In genomic region chr13:73547239-73547638, GRCh38 we compare ENCODE assay signal across 19 cellular contexts.
DNase-seq lines count a peak whose midpoint lies in the region; ATAC-seq and TF ChIP-seq lines count a peak whose summit lies in the region.
"Had no signal": no experiment of that assay in that cellular context is flagged by ENCODE, and none has a peak within 500 bp of the region (broad histone marks: within the 10 kb centered on the region; RNA-seq: fewer than 3 reads in every experiment).

No MANE protein-coding gene starts in this region.

- CTCF ChIA-PET in activated CD8-positive, alpha-beta T cell treated with anti-CD3 and anti-CD28 coated beads for 36 hours (lab: Charles Lee): no interaction called here

- DNase-seq in NCI-H146 (lab: John Stamatoyannopoulos, UW) (peak; percentile 29), NCI-H146 treated with DMSO at 0.1 percent for 48 hours (lab: John Stamatoyannopoulos, UW; ENCODE audit: unreplicated experiment) (no peak), astrocyte of the spinal cord (ENCODE audit: low read depth, low spot score) (peak; percentile 6), epithelial cell of prostate (ENCODE audit: low read depth, low spot score) (no peak), renal cortical epithelial cell (ENCODE audit: low read depth) (peak; percentile 22), GM19238 (ENCODE audit: insufficient read length, low spot score) (no peak), NCI-H2196 treated with DMSO at 0.1 percent for 48 hours (lab: John Stamatoyannopoulos, UW; ENCODE audit: unreplicated experiment) (no peak)
- no peak for DNase-seq in activated CD8-positive, alpha-beta T cell treated with anti-CD3 and anti-CD28 coated beads for 36 hours
- DNase-seq: BE2C; C1 segment of cervical spinal cord; CD4-positive, CD25-positive, alpha-beta regulatory T cell; CD8-positive, alpha-beta memory T cell; COR-L47; DMS 273 treated with DMSO at 0.1 percent for 48 hours; GOT3; H9 had no signal

- no peaks in the 10 kb centered on the region for H3K27me3 Mint-ChIP-seq in activated CD8-positive, alpha-beta T cell treated with anti-CD3 and anti-CD28 coated beads for 36 hours

- no peaks in the 10 kb centered on the region for H3K9me3 Mint-ChIP-seq in activated CD8-positive, alpha-beta T cell treated with anti-CD3 and anti-CD28 coated beads for 36 hours
- H3K9me3 Mint-ChIP-seq: CD4-positive, CD25-positive, alpha-beta regulatory T cell; CD8-positive, alpha-beta memory T cell; H9; IgD-negative memory B cell had no signal

- in situ Hi-C loops in astrocyte of the spinal cord (cut with HindIII; ENCODE audit: low sequenced_read_pairs): no loop called here

- no peak for TF ChIP-seq CTCF in astrocyte of the spinal cord (IDR thresholded peaks at IDR 0.05; ENCODE audit: low read depth, low read length)
- TF ChIP-seq CTCF in activated CD8-positive, alpha-beta T cell treated with anti-CD3 and anti-CD28 coated beads for 36 hours (IDR thresholded peaks at IDR 0.05): no peak

- POLR2A ChIA-PET in activated CD8-positive, alpha-beta T cell treated with anti-CD3 and anti-CD28 coated beads for 36 hours (lab: Charles Lee): no interaction called here

- H3K27ac ChIP-seq in epithelial cell of prostate: peak overlapping the region; percentile 14
- H3K27ac ChIP-seq: 22Rv1 had no signal

- H3K27ac Mint-ChIP-seq in activated CD8-positive, alpha-beta T cell treated with anti-CD3 and anti-CD28 coated beads for 36 hours: no peak overlapping the region
- H3K27ac Mint-ChIP-seq: CD4-positive, CD25-positive, alpha-beta regulatory T cell; CD8-positive, alpha-beta memory T cell; H9; IgD-negative memory B cell had no signal

- intact Hi-C loops in activated CD8-positive, alpha-beta T cell treated with anti-CD3 and anti-CD28 coated beads for 36 hours (cut with micrococcal nuclease): no loop called here

- H3K4me3 Mint-ChIP-seq in activated CD8-positive, alpha-beta T cell treated with anti-CD3 and anti-CD28 coated beads for 36 hours: no peak overlapping the region
- H3K4me3 Mint-ChIP-seq: CD4-positive, CD25-positive, alpha-beta regulatory T cell; CD8-positive, alpha-beta memory T cell; H9; IgD-negative memory B cell had no signal

- no peak overlapping the region for H3K4me3 ChIP-seq in astrocyte of the spinal cord (ENCODE audit: low read depth, low read length)

- ATAC-seq in activated CD8-positive, alpha-beta T cell treated with anti-CD3 and anti-CD28 coated beads for 36 hours: no peak
- ATAC-seq: HepG2 had no signal

- no peaks in the 10 kb centered on the region for H3K36me3 Mint-ChIP-seq in activated CD8-positive, alpha-beta T cell treated with anti-CD3 and anti-CD28 coated beads for 36 hours (ENCODE audit: low read depth)
- H3K36me3 Mint-ChIP-seq: CD4-positive, CD25-positive, alpha-beta regulatory T cell; CD8-positive, alpha-beta memory T cell; IgD-negative memory B cell had no signal

- no peaks in the 10 kb centered on the region for H3K4me1 Mint-ChIP-seq in activated CD8-positive, alpha-beta T cell treated with anti-CD3 and anti-CD28 coated beads for 36 hours (ENCODE audit: low read depth)
- H3K4me1 Mint-ChIP-seq: CD4-positive, CD25-positive, alpha-beta regulatory T cell; CD8-positive, alpha-beta memory T cell; IgD-negative memory B cell had no signal

Comparison
In these comparisons a context has a peak if more than half of its experiments do, and no peak if none do; other contexts are left out.
1. DNase-seq: peak in NCI-H146 (single experiment), astrocyte of the spinal cord (single experiment) and renal cortical epithelial cell (single experiment); none in NCI-H146 treated with DMSO at 0.1 percent for 48 hours (single experiment), epithelial cell of prostate (single experiment), GM19238 (single experiment), NCI-H2196 treated with DMSO at 0.1 percent for 48 hours (single experiment) and activated CD8-positive, alpha-beta T cell treated with anti-CD3 and anti-CD28 coated beads for 36 hours (single experiment).